ENCODE assay signal across 1 cellular context in genomic region chr6:30712441-30712840, GRCh38.
A peak's percentile ranks its signal among the peaks of the same experiment; 100 is the strongest.
TF ChIP-seq lines count a peak whose summit lies in the region.

No MANE protein-coding gene starts in this region.

TF ChIP-seq in K562, 482 proteins besides CTCF, POLR2A, EP300 and RAD21:
- TF ChIP-seq TRIM28 (IDR thresholded peaks at IDR 0.05) (no peak), ZNF444 (CRISPR knock-in tag; IDR thresholded peaks at IDR 0.05) (no peak), IRF2 (CRISPR knock-in tag; IDR thresholded peaks at IDR 0.05) (no peak), C11orf30 (IDR thresholded peaks at IDR 0.05; ENCODE audit: low read depth) (no peak), SPI1 (IDR thresholded peaks at IDR 0.05; ENCODE audit: borderline replicate concordance, low read depth, low read length) (0 out of 2 replicates have a peak, but pooled peaks have one; percentile 0), PRMT5 (CRISPR knock-in tag; IDR thresholded peaks at IDR 0.05) (0 out of 2 replicates have a peak, but pooled peaks have one; percentile 27), SRSF3 (IDR thresholded peaks at IDR 0.05; ENCODE audit: insufficient read depth, low read length) (no peak), NFIC (IDR thresholded peaks at IDR 0.05) (0 out of 2 replicates have a peak, but pooled peaks have one; percentile 20), ZNF76 (CRISPR knock-in tag; IDR thresholded peaks at IDR 0.05; ENCODE audit: borderline replicate concordance) (no peak), DDX20 (tag; IDR thresholded peaks at IDR 0.05; ENCODE audit: low read depth) (no peak), CHD2 (IDR thresholded peaks at IDR 0.05; ENCODE audit: low read depth, low read length) (no peak), CEBPG (CRISPR knock-in tag; IDR thresholded peaks at IDR 0.05) (no peak), CEBPG (tag; conservative IDR thresholded peaks at IDR 0.05 in 1 of 2, IDR thresholded peaks at IDR 0.05 in 1 of 2) (no peak)
